ENCODE assay signal across 8 cellular contexts in the genomic region with DNA sequence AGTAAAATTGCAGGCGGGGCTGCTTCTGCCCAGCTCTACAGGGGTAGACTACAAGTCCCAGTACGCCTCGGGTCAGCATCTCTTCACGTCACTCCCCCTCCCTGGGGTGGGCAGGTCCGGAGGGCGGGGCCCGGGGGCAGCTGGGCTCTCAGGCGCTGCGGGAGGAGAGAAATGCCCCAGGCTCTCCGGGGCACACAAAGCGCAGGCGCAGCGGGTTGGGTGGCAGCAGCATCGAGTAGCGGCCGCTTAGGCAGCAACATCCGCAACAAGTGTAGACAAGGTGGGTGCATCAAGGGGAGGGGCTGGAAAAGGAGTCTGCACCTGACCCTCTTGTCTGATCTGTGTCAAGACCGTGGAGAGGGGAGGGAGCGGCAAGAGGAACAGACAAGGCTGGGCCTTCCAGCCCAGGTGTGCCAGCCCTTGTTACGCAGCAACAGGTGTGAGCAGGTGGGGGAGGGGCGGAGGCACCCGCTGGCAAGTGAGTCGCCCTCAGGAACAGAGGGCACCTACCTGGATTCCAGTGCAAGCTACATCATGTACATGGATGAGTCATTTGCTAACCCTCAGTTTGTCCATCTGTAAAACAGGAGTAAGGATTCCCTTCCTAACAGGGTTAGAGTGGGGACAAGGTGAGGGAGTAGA. TPM values are rescaled to one million over a fixed set of nuclear protein-coding genes. Genes with fewer than 3 reads are reported as not detected.
DNase-seq lines count a peak whose midpoint lies in the region; ATAC-seq and TF ChIP-seq lines count a peak whose summit lies in the region.

No MANE protein-coding gene starts in this region.

- H3K4me3 ChIP-seq in right lobe of liver, result peak overlapping the region in 1 of 3 donors; percentile 13

- no peaks in the 10 kb centered on the region for H3K9me3 Mint-ChIP-seq in activated CD4-positive, alpha-beta memory T cell treated with anti-CD3 and anti-CD28 coated beads for 36 hours
- H3K9me3 Mint-ChIP-seq in dendritic cell treated with granulocyte-macrophage colony-stimulating factor and Interleukin-4, amounts not matched to agents 40 ng/mL and 50 ng/mL, for 4 days, result no peaks in the 10 kb centered on the region

- H3K36me3 ChIP-seq in right lobe of liver, result no peaks in the 10 kb centered on the region

- TF ChIP-seq POLR2A in right lobe of liver (IDR thresholded peaks at IDR 0.05), result no peak

- H3K9me3 ChIP-seq in right lobe of liver, result no peaks in the 10 kb centered on the region

- POLR2A ChIA-PET in activated CD4-positive, alpha-beta memory T cell treated with anti-CD3 and anti-CD28 coated beads for 36 hours (lab: Charles Lee), result no interaction called here

- H3K4me3 Mint-ChIP-seq in activated CD4-positive, alpha-beta memory T cell treated with anti-CD3 and anti-CD28 coated beads for 36 hours, result peak overlapping the region; percentile 79
- H3K4me3 Mint-ChIP-seq in dendritic cell treated with granulocyte-macrophage colony-stimulating factor and Interleukin-4, amounts not matched to agents 40 ng/mL and 50 ng/mL, for 4 days, result peak overlapping the region; percentile 49

- 19% methylated on average over 18 of the region's 23 CpGs for WGBS in right lobe of liver (ENCODE audit: insufficient coverage, low coverage, low lambda C conversion rate, missing lambda C conversion rate)

- intact Hi-C loops in activated CD4-positive, alpha-beta memory T cell treated with anti-CD3 and anti-CD28 coated beads for 36 hours (cut with micrococcal nuclease), result loop anchor here (1.0 kb wide), 1 partner anchor 49 kb away; the partner anchor contains the start of gene FAM168A
- intact Hi-C loops in dendritic cell treated with granulocyte-macrophage colony-stimulating factor and Interleukin-4, amounts not matched to agents 40 ng/mL and 50 ng/mL, for 4 days (cut with micrococcal nuclease), result no loop called here
- intact Hi-C loops in right lobe of liver (cut with DNase I), result no loop called here

- no peaks in the 10 kb centered on the region for H3K27me3 ChIP-seq in right lobe of liver

- no peak overlapping the region for H3K27ac ChIP-seq in right lobe of liver

- H3K27me3 Mint-ChIP-seq in activated CD4-positive, alpha-beta memory T cell treated with anti-CD3 and anti-CD28 coated beads for 36 hours, result no peaks in the 10 kb centered on the region
- peaks cover 31% of the 10 kb centered on the region for H3K27me3 Mint-ChIP-seq in dendritic cell treated with granulocyte-macrophage colony-stimulating factor and Interleukin-4, amounts not matched to agents 40 ng/mL and 50 ng/mL, for 4 days

- DNase-seq in NCI-H526 (lab: John Stamatoyannopoulos, UW), result peak; percentile 94 to 99
- DNase-seq in activated CD4-positive, alpha-beta memory T cell treated with anti-CD3 and anti-CD28 coated beads for 36 hours, result peak; percentile 95
- peak; percentile 78 to 80 (median 79) for DNase-seq in right lobe of liver
- peak; percentile 81 to 91 for DNase-seq in stimulated activated CD4-positive, alpha-beta T cell treated with anti-CD3 and anti-CD28 coated beads, Interleukin-4, amount 100 ng/mL, for 48 hours (ENCODE audit: low read depth in 2 of 2)

- TF ChIP-seq CTCF in right lobe of liver (IDR thresholded peaks at IDR 0.05), result no peak

- CTCF ChIA-PET in activated CD4-positive, alpha-beta memory T cell treated with anti-CD3 and anti-CD28 coated beads for 36 hours (lab: Charles Lee), result interaction anchor here (1.2 to 5.1 kb wide), 5 partner anchors 12 to 298 kb away, joined by 5 to 28 read pairs (median 11); no protein-coding TSS in a partner anchor

- H3K36me3 Mint-ChIP-seq in activated CD4-positive, alpha-beta memory T cell treated with anti-CD3 and anti-CD28 coated beads for 36 hours, result no peaks in the 10 kb centered on the region
- H3K36me3 Mint-ChIP-seq in dendritic cell treated with granulocyte-macrophage colony-stimulating factor and Interleukin-4, amounts not matched to agents 40 ng/mL and 50 ng/mL, for 4 days (ENCODE audit: low read depth), result no peaks in the 10 kb centered on the region

- ATAC-seq in GM18519 (IDR thresholded peaks at IDR 0.05; ENCODE audit: low FRiP score, unreplicated experiment) (peak; percentile 72), HG03196 (IDR thresholded peaks at IDR 0.05; ENCODE audit: unreplicated experiment) (peak; percentile 74), right lobe of liver (peak; percentile 87 to 94 (median 90)), HG02763 (IDR thresholded peaks at IDR 0.05; ENCODE audit: unreplicated experiment) (no peak)

- H3K4me1 Mint-ChIP-seq in activated CD4-positive, alpha-beta memory T cell treated with anti-CD3 and anti-CD28 coated beads for 36 hours (ENCODE audit: low read depth), result peaks cover 7% of the 10 kb centered on the region
- peaks cover 27% of the 10 kb centered on the region for H3K4me1 Mint-ChIP-seq in dendritic cell treated with granulocyte-macrophage colony-stimulating factor and Interleukin-4, amounts not matched to agents 40 ng/mL and 50 ng/mL, for 4 days (ENCODE audit: low read depth)

- H3K4me1 ChIP-seq in right lobe of liver, result no peaks in the 10 kb centered on the region

- H3K27ac Mint-ChIP-seq in activated CD4-positive, alpha-beta memory T cell treated with anti-CD3 and anti-CD28 coated beads for 36 hours, result peak overlapping the region; percentile 23
- peak overlapping the region; percentile 39 for H3K27ac Mint-ChIP-seq in dendritic cell treated with granulocyte-macrophage colony-stimulating factor and Interleukin-4, amounts not matched to agents 40 ng/mL and 50 ng/mL, for 4 days

RNA-seq across cellular contexts. Expression of gene PLEKHB1, which starts 1.2 kb away (rescaled TPM):
- total RNA-seq in activated CD4-positive, alpha-beta memory T cell treated with anti-CD3 and anti-CD28 coated beads for 36 hours, result 10 to 100 TPM; 13.2 to 16.0 TPM
- 1 to 10 TPM in 3 of 6 experiments, under 1 TPM in 3; 0.42 to 2.1 (median 0.96) TPM for total RNA-seq in right lobe of liver

RNA-seq across cellular contexts. Expression of gene FAM168A, which starts 49.7 kb away (rescaled TPM):
- total RNA-seq in activated CD4-positive, alpha-beta memory T cell treated with anti-CD3 and anti-CD28 coated beads for 36 hours, result 10 to 100 TPM; 12.2 TPM
- 10 to 100 TPM; 13.0 to 21.5 (median 15.9) TPM for total RNA-seq in right lobe of liver

Comparison
In these comparisons a context has a peak if more than half of its experiments do, and no peak if none do; other contexts are left out.
1. RNA of gene PLEKHB1, which starts 1.2 kb away (total RNA-seq): 13.2 to 16.0 TPM in activated CD4-positive, alpha-beta memory T cell treated with anti-CD3 and anti-CD28 coated beads for 36 hours; 0.42 to 2.1 TPM in right lobe of liver; every median in the first group is over 4 times any median in the second.
2. Peak in every context shown above with its lines, with median percentiles within 50 percentile points of each other: DNase-seq.